In genomic region chr19:48480476-48481190, GRCh38 we compare ENCODE assay signal across 8 cellular contexts. TPM values are rescaled to one million over a fixed set of nuclear protein-coding genes. Genes with fewer than 3 reads are reported as not detected.
A peak's percentile ranks its signal among the peaks of the same experiment; 100 is the strongest.
DNase-seq lines count a peak whose midpoint lies in the region; ATAC-seq, FAIRE-seq and TF ChIP-seq lines count a peak whose summit lies in the region.

No MANE protein-coding gene starts in this region.

- H3K4me3 ChIP-seq in endothelial cell of umbilical vein (replicated peaks in 1 of 3; ENCODE audit: insufficient read depth in 1 of 3, low read depth in 1 of 3, low read length in 3 of 3), result peak overlapping the region; percentile 27 to 36 (median 28)

- POLR2A ChIA-PET in endothelial cell of umbilical vein (lab: Charles Lee), result interaction anchor here (1.0 kb wide), 1 partner anchor 11 kb away, joined by 3 read pairs; no protein-coding TSS in a partner anchor

- H3K4me2 ChIP-seq in endothelial cell of umbilical vein (ENCODE audit: insufficient read depth, low read length) (peak overlapping the region; percentile 69), H9 (ENCODE audit: insufficient read depth, insufficient read length, low read length) (no peak overlapping the region)

- H3K9me3 Mint-ChIP-seq in natural killer cell (no peaks in the 10 kb centered on the region), type B pancreatic cell (no peaks in the 10 kb centered on the region), H9 (no peaks in the 10 kb centered on the region)

- H3K27ac ChIP-seq in endothelial cell of umbilical vein (ENCODE audit: insufficient read depth, low read depth, low read length) (peak overlapping the region; percentile 65), H9 (ENCODE audit: insufficient read length, low read depth, low read length) (no peak overlapping the region)

- H3T11ph ChIP-seq in H9 (ENCODE audit: low read length), result no peak overlapping the region

- no peaks in the 10 kb centered on the region for H3K9me1 ChIP-seq in endothelial cell of umbilical vein (replicated peaks; ENCODE audit: control insufficient read depth, extremely low read depth, insufficient read depth, low read length)

- H2BK20ac ChIP-seq in H9 (ENCODE audit: low read depth, low read length, poor library complexity, severe bottlenecking), result no peak overlapping the region

- H3K4me1 ChIP-seq in endothelial cell of umbilical vein (ENCODE audit: control insufficient read depth, extremely low read depth, insufficient read depth, low read length) (peaks cover 23% of the 10 kb centered on the region), H9 (ENCODE audit: insufficient read depth, low read length) (no peaks in the 10 kb centered on the region)

- H3K23me2 ChIP-seq in H9 (ENCODE audit: insufficient read length, low read depth, low read length, poor library complexity, severe bottlenecking), result no peaks in the 10 kb centered on the region

- no peak overlapping the region for H2BK5ac ChIP-seq in H9 (ENCODE audit: insufficient read length, low read length)

- no peaks in the 10 kb centered on the region for H3K27me3 ChIP-seq in endothelial cell of umbilical vein (ENCODE audit: control insufficient read depth in 2 of 2, insufficient read depth in 2 of 2, low read length in 2 of 2)
- no peaks in the 10 kb centered on the region for H3K27me3 ChIP-seq in H9 (ENCODE audit: insufficient read depth, low read length)

- H3K18ac ChIP-seq in H9 (ENCODE audit: insufficient read length, low read depth, low read length), result no peak overlapping the region

- no peak overlapping the region for H2AFZ ChIP-seq in endothelial cell of umbilical vein (ENCODE audit: low read depth, low read length)
- H2AFZ ChIP-seq in H9 (ENCODE audit: low read length), result no peak overlapping the region

- CTCF ChIA-PET in endothelial cell of umbilical vein (lab: Charles Lee), result interaction anchor here (1.3 to 2.1 kb wide), 5 partner anchors 9 to 104 kb away, joined by 4 to 9 read pairs (median 5); no protein-coding TSS in a partner anchor

- no peaks in the 10 kb centered on the region for H3K9me3 ChIP-seq in endothelial cell of umbilical vein (replicated peaks; ENCODE audit: control insufficient read depth, insufficient read depth, low read length)
- no peaks in the 10 kb centered on the region for H3K9me3 ChIP-seq in H9 (ENCODE audit: control insufficient read depth, low read depth, low read length)

- no CpG with 5 or more reads among the region's 50 CpGs for WGBS in H9 (ENCODE audit: extremely low coverage, insufficient read length, low lambda C conversion rate)

- intact Hi-C loops in endothelial cell of umbilical vein (cut with micrococcal nuclease), result loop anchor here (5.0 kb wide), 1 partner anchor 83 kb away; no protein-coding TSS in a partner anchor
- intact Hi-C loops in natural killer cell (cut with micrococcal nuclease), result no loop called here

- H3K4me1 Mint-ChIP-seq in natural killer cell (peaks cover 9 to 18% of the 10 kb centered on the region in 2 donors), type B pancreatic cell (ENCODE audit: unreplicated experiment) (peaks cover 5% of the 10 kb centered on the region), H9 (peaks cover 3 to 13% of the 10 kb centered on the region in 2 experiments; a peak in 3 of 4 replicates)

- H3K56ac ChIP-seq in H9 (ENCODE audit: insufficient read length, low read depth, low read length), result no peak overlapping the region

- no peak overlapping the region for H2AK5ac ChIP-seq in H9 (ENCODE audit: insufficient read length, low read length)

- H2BK15ac ChIP-seq in H9 (ENCODE audit: low read depth, low read length), result no peak overlapping the region

- no peak overlapping the region for H2BK12ac ChIP-seq in H9 (ENCODE audit: insufficient read length, low read depth, low read length)

- peaks cover 2 to 26% of the 10 kb centered on the region in 2 experiments for H3K36me3 ChIP-seq in endothelial cell of umbilical vein (ENCODE audit: control insufficient read depth in 2 of 2, extremely low read depth in 1 of 2, insufficient read depth in 2 of 2, low read length in 2 of 2)

- no peak overlapping the region for H4K91ac ChIP-seq in H9 (ENCODE audit: insufficient read length, low read depth, low read length)

- H4K20me1 ChIP-seq in endothelial cell of umbilical vein (replicated peaks; ENCODE audit: control insufficient read depth, extremely low read depth, insufficient read depth, low read length) (no peaks in the 10 kb centered on the region), H9 (ENCODE audit: control insufficient read depth, insufficient read depth, insufficient read length) (no peaks in the 10 kb centered on the region)

- peak; percentile 84 for FAIRE-seq in endothelial cell of umbilical vein (lab: Jason Lieb, UNC)

- H3K27ac Mint-ChIP-seq in natural killer cell (peak overlapping the region; percentile 67 to 91), type B pancreatic cell (peak overlapping the region; percentile 58), H9 (peak overlapping the region in 1 of 3 experiments; percentile 84; a peak in 1 of 7 replicates)

- H3K14ac ChIP-seq in H9 (ENCODE audit: insufficient read depth, low read length), result no peak overlapping the region

- no peak overlapping the region for H2BK120ac ChIP-seq in H9 (ENCODE audit: low read depth, low read length, poor library complexity, severe bottlenecking)

- ATAC-seq in GM18498 (IDR thresholded peaks at IDR 0.05; ENCODE audit: unreplicated experiment) (peak; percentile 56), natural killer cell (peak; percentile 84 to 89 (median 86)), GM18505 (IDR thresholded peaks at IDR 0.05; ENCODE audit: unreplicated experiment) (no peak), GM21529 (IDR thresholded peaks at IDR 0.05; ENCODE audit: unreplicated experiment) (no peak)

- peak; percentile 50 for DNase-seq in activated CD8-positive, alpha-beta memory T cell treated with anti-CD3 and anti-CD28 coated beads, Interleukin-2, amount 50 U/mL, for 4 hours
- peak; percentile 52 for DNase-seq in endothelial cell of umbilical vein (ENCODE audit: low read depth, low spot score)
- DNase-seq in natural killer cell, result peak; percentile 52
- DNase-seq in type B pancreatic cell (ENCODE audit: extremely low spot score, unreplicated experiment), result no peak
- DNase-seq in H9, result no peak

- H4K8ac ChIP-seq in H9 (replicated peaks; ENCODE audit: insufficient read length, low read depth, low read length), result no peak overlapping the region

- H3K4ac ChIP-seq in H9 (ENCODE audit: low read depth, low read length), result no peak overlapping the region

- TF ChIP-seq CTCF in endothelial cell of umbilical vein (IDR thresholded peaks at IDR 0.05; ENCODE audit: extremely low read depth in 1 of 2, insufficient read depth in 1 of 2, low read depth in 1 of 2, low read length in 2 of 2) (peak in 1 of 2 donors; percentile 5), natural killer cell (IDR thresholded peaks at IDR 0.05) (no peak), type B pancreatic cell (conservative IDR thresholded peaks at IDR 0.05) (no peak), H9 (conservative IDR thresholded peaks at IDR 0.05) (no peak)

- dilution Hi-C loops in endothelial cell of umbilical vein (cut with MboI; ENCODE audit: extremely low pct_ligation_motif_present, low sequenced_read_pairs), result no loop called here

- H4K5ac ChIP-seq in H9 (ENCODE audit: insufficient read length, low read depth, low read length), result no peak overlapping the region

- H3K23ac ChIP-seq in H9 (ENCODE audit: insufficient read length, low read depth, low read length), result no peak overlapping the region

- no peaks in the 10 kb centered on the region for H3K79me1 ChIP-seq in H9 (ENCODE audit: insufficient read depth, low read depth, low read length, poor library complexity, severe bottlenecking)

- no peaks in the 10 kb centered on the region for H3K36me3 Mint-ChIP-seq in natural killer cell
- peaks cover 14% of the 10 kb centered on the region for H3K36me3 Mint-ChIP-seq in type B pancreatic cell
- peaks cover 19 to 61% (median 44%) of the 10 kb centered on the region in 3 experiments for H3K36me3 Mint-ChIP-seq in H9 (ENCODE audit: insufficient read depth in 1 of 3, low read depth in 3 of 3)

- H3K27me3 Mint-ChIP-seq in natural killer cell (ENCODE audit: low read depth in 2 of 2), result peaks cover 0 to 4% of the 10 kb centered on the region in 2 donors
- no peaks in the 10 kb centered on the region for H3K27me3 Mint-ChIP-seq in type B pancreatic cell
- peaks cover 3% of the 10 kb centered on the region; the same call in 1 of the 2 replicates for H3K27me3 Mint-ChIP-seq in H9 (ENCODE audit: low read depth)

- no peaks in the 10 kb centered on the region for H3K79me2 ChIP-seq in endothelial cell of umbilical vein (ENCODE audit: control insufficient read depth, insufficient read depth, low read length)
- H3K79me2 ChIP-seq in H9 (ENCODE audit: insufficient read depth, low read length), result no peaks in the 10 kb centered on the region

- peak; percentile 14 for TF ChIP-seq POLR2A in endothelial cell of umbilical vein (IDR thresholded peaks at IDR 0.05; ENCODE audit: low read depth, low read length)
- TF ChIP-seq POLR2A in GM18505 (IDR thresholded peaks at IDR 0.05; ENCODE audit: borderline replicate concordance, extremely low read depth, insufficient read depth, insufficient read length), result no peak

- H3K9ac ChIP-seq in endothelial cell of umbilical vein (replicated peaks; ENCODE audit: extremely low read depth, insufficient read depth, low read length) (peak overlapping the region; percentile 74), H9 (ENCODE audit: extremely low read depth, insufficient read length, low read length) (no peak overlapping the region)

- H3K4me3 Mint-ChIP-seq in natural killer cell (peak overlapping the region; percentile 87), type B pancreatic cell (no peak overlapping the region), H9 (0 out of 5 replicates have a peak overlapping the region, but pooled peaks of 1 of the 2 experiments have one; percentile 26)

- BruUV-seq in endothelial cell of umbilical vein (replicated peaks; lab: Mats Ljungman, UMichigan), result no TSS peak

RNA-seq across cellular contexts. Expression of gene CYTH2, which starts 11.5 kb away (rescaled TPM):
- total RNA-seq in endothelial cell of umbilical vein, result 119 and 125 TPM in 2 replicates
- 98.4 and 98.6 TPM in 2 replicates for polyA plus RNA-seq in endothelial cell of umbilical vein
- polyA plus RNA-seq in endothelial cell of umbilical vein (2011; cell fraction: cytosol; rRNA removed), result 91.8 and 108 TPM in 2 replicates
- 309 and 317 TPM in 2 replicates for polyA plus RNA-seq in endothelial cell of umbilical vein (2011; cell fraction: nucleus; rRNA removed)
- polyA plus RNA-seq in endothelial cell of umbilical vein (2012), result 61.0 and 67.4 TPM in 2 replicates
- 85.6 and 95.7 TPM in 2 replicates for polyA minus RNA-seq in endothelial cell of umbilical vein
- polyA minus RNA-seq in endothelial cell of umbilical vein (2011; cell fraction: cytosol; rRNA and poly(A)+ RNA removed), result 14.1 TPM
- polyA minus RNA-seq in endothelial cell of umbilical vein (2011; cell fraction: nucleus; rRNA and poly(A)+ RNA removed), result 109 and 123 TPM in 2 replicates
- 10 to 100 TPM; 38.5 to 44.1 (median 39.2) TPM for total RNA-seq in natural killer cell
- 115 and 139 TPM in 2 replicates for total RNA-seq in type B pancreatic cell (ENCODE audit: low replicate concordance)
- total RNA-seq in H9 (2021), result 97.1 and 103 TPM in 2 replicates

RNA-seq across cellular contexts. Expression of gene KCNJ14, which starts 25.3 kb away (rescaled TPM):
- 0.92 and 1.4 TPM in 2 replicates for total RNA-seq in endothelial cell of umbilical vein
- polyA plus RNA-seq in endothelial cell of umbilical vein, result 0.26 and 0.32 TPM in 2 replicates
- 0.20 and 0.22 TPM in 2 replicates for polyA plus RNA-seq in endothelial cell of umbilical vein (2011; cell fraction: cytosol; rRNA removed)
- polyA plus RNA-seq in endothelial cell of umbilical vein (2011; cell fraction: nucleus; rRNA removed), result 1.5 and 1.7 TPM in 2 replicates
- polyA plus RNA-seq in endothelial cell of umbilical vein (2012), result 0.27 and 0.33 TPM in 2 replicates
- 0.62 and 0.80 TPM in 2 replicates for polyA minus RNA-seq in endothelial cell of umbilical vein
- polyA minus RNA-seq in endothelial cell of umbilical vein (2011; cell fraction: cytosol; rRNA and poly(A)+ RNA removed), result 1.7 TPM
- 1.3 and 1.7 TPM in 2 replicates for polyA minus RNA-seq in endothelial cell of umbilical vein (2011; cell fraction: nucleus; rRNA and poly(A)+ RNA removed)
- total RNA-seq in natural killer cell, result 1 to 10 TPM in 1 of 3 donors, under 1 TPM in 2; 0.77 to 1.2 (median 0.85) TPM
- total RNA-seq in type B pancreatic cell (ENCODE audit: low replicate concordance), result 1.8 TPM in 2 replicates
- total RNA-seq in H9 (2021), result 1.1 and 1.2 TPM in 2 replicates

RNA-seq across cellular contexts. Expression of gene LMTK3, which starts 31.0 kb away (rescaled TPM):
- total RNA-seq in endothelial cell of umbilical vein (0.11 TPM in 1 of 2 replicates, not detected in the other), natural killer cell (1 to 10 TPM in 2 of 3 donors, under 1 TPM in 1; 0.64 to 2.9 (median 1.9) TPM), type B pancreatic cell (ENCODE audit: low replicate concordance) (12.2 and 21.6 TPM in 2 replicates), H9 (2021) (14.4 and 15.2 TPM in 2 replicates)
- polyA plus RNA-seq in endothelial cell of umbilical vein, result 0.05 and 0.14 TPM in 2 replicates
- polyA plus RNA-seq in endothelial cell of umbilical vein (2011; cell fraction: cytosol; rRNA removed), result 0.01 TPM in 1 of 2 replicates, not detected in the other
- polyA plus RNA-seq in endothelial cell of umbilical vein (2011; cell fraction: nucleus; rRNA removed), result 0.04 TPM in 1 of 2 replicates, not detected in the other
- 0.16 and 0.35 TPM in 2 replicates for polyA plus RNA-seq in endothelial cell of umbilical vein (2012)
- not detected in 2 replicates for polyA minus RNA-seq in endothelial cell of umbilical vein
- 0.51 TPM for polyA minus RNA-seq in endothelial cell of umbilical vein (2011; cell fraction: cytosol; rRNA and poly(A)+ RNA removed)
- polyA minus RNA-seq in endothelial cell of umbilical vein (2011; cell fraction: nucleus; rRNA and poly(A)+ RNA removed), result 0.24 TPM in 1 of 2 replicates, not detected in the other

RNA-seq across cellular contexts. Expression of gene GRWD1, which starts 34.9 kb away (rescaled TPM):
- total RNA-seq in endothelial cell of umbilical vein, result 52.7 and 52.8 TPM in 2 replicates
- 26.3 and 26.8 TPM in 2 replicates for polyA plus RNA-seq in endothelial cell of umbilical vein
- 24.3 and 29.0 TPM in 2 replicates for polyA plus RNA-seq in endothelial cell of umbilical vein (2011; cell fraction: cytosol; rRNA removed)
- polyA plus RNA-seq in endothelial cell of umbilical vein (2011; cell fraction: nucleus; rRNA removed), result 18.1 and 25.8 TPM in 2 replicates
- polyA plus RNA-seq in endothelial cell of umbilical vein (2012), result 30.6 and 31.3 TPM in 2 replicates
- 12.5 and 21.5 TPM in 2 replicates for polyA minus RNA-seq in endothelial cell of umbilical vein
- polyA minus RNA-seq in endothelial cell of umbilical vein (2011; cell fraction: cytosol; rRNA and poly(A)+ RNA removed), result 36.8 TPM
- polyA minus RNA-seq in endothelial cell of umbilical vein (2011; cell fraction: nucleus; rRNA and poly(A)+ RNA removed), result 9.3 and 11.5 TPM in 2 replicates
- total RNA-seq in natural killer cell, result 10 to 100 TPM; 14.2 to 29.0 (median 16.7) TPM
- 37.2 and 44.0 TPM in 2 replicates for total RNA-seq in type B pancreatic cell (ENCODE audit: low replicate concordance)
- total RNA-seq in H9 (2021), result 92.0 and 94.6 TPM in 2 replicates

Comparison
In these comparisons a context has a peak if more than half of its experiments do, and no peak if none do; other contexts are left out.
1. ATAC-seq: peak in GM18498 (single experiment) and natural killer cell (3 of 3); none in GM18505 (single experiment) and GM21529 (single experiment).
2. DNase-seq: peak in activated CD8-positive, alpha-beta memory T cell treated with anti-CD3 and anti-CD28 coated beads, Interleukin-2, amount 50 U/mL, for 4 hours (single experiment), endothelial cell of umbilical vein (single experiment) and natural killer cell (single experiment); none in type B pancreatic cell (single experiment) and H9 (single experiment).